26 cellular contexts compared by ENCODE assay signal in the genomic region with DNA sequence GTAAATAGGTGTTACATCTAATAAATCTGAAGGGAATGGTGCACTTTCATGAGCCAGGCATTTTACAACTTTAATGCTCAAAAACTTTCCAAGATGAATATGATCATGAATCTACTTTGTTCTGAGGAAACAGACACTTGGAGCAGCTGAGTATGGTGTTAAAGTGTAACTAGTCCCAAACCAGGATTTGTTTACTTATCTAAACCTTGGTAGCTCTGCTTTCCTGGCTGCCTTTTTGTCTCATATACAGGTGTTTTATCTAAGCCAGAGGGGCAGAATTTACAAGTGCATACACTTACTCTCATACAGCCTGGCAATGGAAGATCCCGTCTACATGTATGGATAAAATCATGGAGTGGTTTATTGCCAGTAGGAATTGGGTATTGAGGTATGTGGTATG.
"Had no signal": no experiment of that assay in that cellular context is flagged by ENCODE, and none has a peak within 500 bp of the region (broad histone marks: within the 10 kb centered on the region; RNA-seq: fewer than 3 reads in every experiment).

No MANE protein-coding gene starts in this region.

- H3K4me1 Mint-ChIP-seq: naive thymus-derived CD4-positive, alpha-beta T cell had no signal

- H3K36me3 Mint-ChIP-seq: naive thymus-derived CD4-positive, alpha-beta T cell had no signal

- H3K79me2 ChIP-seq: hepatocyte had no signal

- H3K4me1 ChIP-seq: left ventricle myocardium inferior, right atrium auricular region, suprapubic skin, tibial artery, uterus had no signal

- H3K4me3 Mint-ChIP-seq: naive thymus-derived CD4-positive, alpha-beta T cell; natural killer cell treated with Interleukin-12 subunit alpha and Interleukin-12 subunit beta and Interleukin-15 and Interleukin-18, amount 100 ng/mL, for 72 hours; stimulated activated naive CD8-positive, alpha-beta T cell treated with anti-CD3 and anti-CD28 coated beads, Interleukin-15, Interleukin-2, amounts not matched to agents 100 ng/mL and 50 ng/mL, for 24 hours; type B pancreatic cell had no signal

- H3K9me3 Mint-ChIP-seq: stimulated activated naive CD8-positive, alpha-beta T cell treated with anti-CD3 and anti-CD28 coated beads, Interleukin-15, Interleukin-2, amounts not matched to agents 100 ng/mL and 50 ng/mL, for 24 hours had no signal

- DNase-seq: kidney glomerular epithelial cell; left colon; left ventricle myocardium inferior; midbrain; mucosa of descending colon; naive thymus-derived CD4-positive, alpha-beta T cell; ovary; stimulated activated CD4-positive, alpha-beta T cell treated with anti-CD3 and anti-CD28 coated beads, Interleukin-12 subunit alpha, Interleukin-12 subunit beta, amount 100 ng/mL, for 4 hours; stimulated activated CD4-positive, alpha-beta T cell treated with anti-CD3 and anti-CD28 coated beads, Interleukin-15, amount 100 ng/mL, for 24 hours; stimulated activated CD4-positive, alpha-beta T cell treated with anti-CD3 and anti-CD28 coated beads, Interleukin-2, amount 100 ng/mL, for 24 hours; stimulated activated CD4-positive, alpha-beta T cell treated with anti-CD3 and anti-CD28 coated beads, Interleukin-4, amount 100 ng/mL, for 1 hour; stimulated activated naive CD4-positive, alpha-beta T cell; tibial artery; uterus had no signal

- H3K36me3 ChIP-seq: left ventricle myocardium inferior, ovary, right atrium auricular region, suprapubic skin, thoracic aorta, tibial artery, uterus had no signal

- H3K27ac ChIP-seq: hepatocyte, left ventricle myocardium inferior, ovary, right atrium auricular region, skin epidermis, suprapubic skin, thoracic aorta, tibial artery, uterus had no signal

- H3K27me3 ChIP-seq: hepatocyte, ovary, right atrium auricular region, tibial artery, uterus had no signal

- H3K4me2 ChIP-seq: hepatocyte had no signal

- ATAC-seq: left colon; mucosa of descending colon; naive thymus-derived CD4-positive, alpha-beta T cell; natural killer cell treated with Interleukin-12 subunit alpha and Interleukin-12 subunit beta and Interleukin-15 and Interleukin-18, amount 100 ng/mL, for 72 hours; sciatic nerve had no signal

- H2AFZ ChIP-seq: hepatocyte had no signal

- FAIRE-seq: keratinocyte had no signal

- H3K27ac Mint-ChIP-seq: naive thymus-derived CD4-positive, alpha-beta T cell; natural killer cell treated with Interleukin-12 subunit alpha and Interleukin-12 subunit beta and Interleukin-15 and Interleukin-18, amount 100 ng/mL, for 72 hours; progenitor cell of endocrine pancreas; stimulated activated naive CD8-positive, alpha-beta T cell treated with anti-CD3 and anti-CD28 coated beads, Interleukin-15, Interleukin-2, amounts not matched to agents 100 ng/mL and 50 ng/mL, for 24 hours; type B pancreatic cell had no signal

- H3K27me3 Mint-ChIP-seq: progenitor cell of endocrine pancreas, type B pancreatic cell had no signal

- H3K4me3 ChIP-seq: hepatocyte, left ventricle myocardium inferior, lung, mucosa of descending colon, ovary, right atrium auricular region, skin epidermis, suprapubic skin, thoracic aorta, tibial artery, uterus had no signal

- H3K9me3 ChIP-seq: left ventricle myocardium inferior, mucosa of descending colon, ovary, right atrium auricular region, suprapubic skin, thoracic aorta, tibial artery, uterus had no signal
